ENCODE assay signal across 25 cellular contexts in genomic region chr6:156703719-156704118, GRCh38.
DNase-seq lines count a peak whose midpoint lies in the region; ATAC-seq and TF ChIP-seq lines count a peak whose summit lies in the region.
"Had no signal": no experiment of that assay in that cellular context is flagged by ENCODE, and none has a peak within 500 bp of the region (broad histone marks: within the 10 kb centered on the region; RNA-seq: fewer than 3 reads in every experiment).

No MANE protein-coding gene starts in this region.

- no peak for DNase-seq in activated naive CD4-positive, alpha-beta T cell treated with anti-CD3 and anti-CD28 coated beads, Interleukin-2, amount 10 ng/mL, durations not matched to agents 7 days and 5 days
- DNase-seq in activated naive CD4-positive, alpha-beta T cell (lab: John Stamatoyannopoulos, UW) = no peak
- peak; percentile 23 for DNase-seq in dermis blood vessel endothelial cell
- no peak for DNase-seq in vagina (ENCODE audit: extremely low spot score in 2 of 2)
- DNase-seq in SK-N-DZ (ENCODE audit: low spot score) = no peak
- DNase-seq: 8988T; activated CD4-positive, alpha-beta T cell treated with anti-CD3 and anti-CD28 coated beads, Interleukin-2, amount 50 U/mL, for 4 hours; activated CD8-positive, alpha-beta memory T cell treated with anti-CD3 and anti-CD28 coated beads, Interleukin-2, amount 50 U/mL, for 4 hours; body of pancreas; DMS53; effector memory CD8-positive, alpha-beta T cell; esophagus squamous epithelium; head of caudate nucleus; NCI-H146; NCI-H2171; NCI-H524 treated with DMSO at 0.1 percent for 48 hours; pancreas; RPMI8226; WERI-Rb-1 had no signal

- H3K27ac Mint-ChIP-seq in activated naive CD4-positive, alpha-beta T cell treated with anti-CD3 and anti-CD28 coated beads, Interleukin-2, amount 10 ng/mL, durations not matched to agents 7 days and 5 days = peak overlapping the region; percentile 46
- H3K27ac Mint-ChIP-seq: activated T-helper 2 cell treated with anti-CD3 and anti-CD28 coated beads, Interferon-gamma antibody, Interleukin-2, Interleukin-4, amounts not matched to agents 10 μg/mL and 5 μg/mL and 100 μg/mL, durations not matched to agents 14 hours and 24 hours and 36 hours; B cell; effector memory CD8-positive, alpha-beta T cell; natural killer cell treated with Interleukin-12 subunit alpha and Interleukin-12 subunit beta and Interleukin-15 and Interleukin-18, amount 100 ng/mL, for 72 hours had no signal

- peaks cover 30% of the 10 kb centered on the region for H3K27me3 Mint-ChIP-seq in activated naive CD4-positive, alpha-beta T cell treated with anti-CD3 and anti-CD28 coated beads, Interleukin-2, amount 10 ng/mL, durations not matched to agents 7 days and 5 days
- H3K27me3 Mint-ChIP-seq: B cell had no signal

- CTCF ChIA-PET in activated naive CD4-positive, alpha-beta T cell treated with anti-CD3 and anti-CD28 coated beads, Interleukin-2, amount 10 ng/mL, durations not matched to agents 7 days and 5 days (lab: Charles Lee) = no interaction called here

- H3K9me3 ChIP-seq in liver (ENCODE audit: control insufficient read depth in 4 of 4, low read length in 3 of 4) (no peaks in the 10 kb centered on the region), vagina (no peaks in the 10 kb centered on the region)
- H3K9me3 ChIP-seq: body of pancreas, esophagus squamous epithelium, pancreas had no signal

- no peaks in the 10 kb centered on the region for H3K9me3 Mint-ChIP-seq in activated naive CD4-positive, alpha-beta T cell treated with anti-CD3 and anti-CD28 coated beads, Interleukin-2, amount 10 ng/mL, durations not matched to agents 7 days and 5 days
- H3K9me3 Mint-ChIP-seq: activated T-helper 2 cell treated with anti-CD3 and anti-CD28 coated beads, Interferon-gamma antibody, Interleukin-2, Interleukin-4, amounts not matched to agents 10 μg/mL and 5 μg/mL and 100 μg/mL, durations not matched to agents 14 hours and 24 hours and 36 hours; effector memory CD8-positive, alpha-beta T cell; natural killer cell treated with Interleukin-12 subunit alpha and Interleukin-12 subunit beta and Interleukin-15 and Interleukin-18, amount 100 ng/mL, for 72 hours had no signal

- no peaks in the 10 kb centered on the region for H3K36me3 Mint-ChIP-seq in activated naive CD4-positive, alpha-beta T cell treated with anti-CD3 and anti-CD28 coated beads, Interleukin-2, amount 10 ng/mL, durations not matched to agents 7 days and 5 days
- H3K36me3 Mint-ChIP-seq: natural killer cell treated with Interleukin-12 subunit alpha and Interleukin-12 subunit beta and Interleukin-15 and Interleukin-18, amount 100 ng/mL, for 72 hours had no signal

- WGBS in liver = 44% methylated on average over 6 of the region's 6 CpGs

- H3K4me1 ChIP-seq in liver (ENCODE audit: control insufficient read depth in 4 of 4, insufficient read depth in 4 of 4, low read length in 3 of 4) = peaks cover 0 to 12% (median 7%) of the 10 kb centered on the region in 4 donors
- no peaks in the 10 kb centered on the region for H3K4me1 ChIP-seq in vagina

- H3K27me3 ChIP-seq in liver (ENCODE audit: control insufficient read depth in 4 of 4, insufficient read depth in 4 of 4, low read length in 3 of 4) = no peaks in the 10 kb centered on the region
- H3K27me3 ChIP-seq in vagina = no peaks in the 10 kb centered on the region
- H3K27me3 ChIP-seq: body of pancreas, esophagus squamous epithelium, pancreas had no signal

- H3K9ac ChIP-seq in liver (ENCODE audit: low read depth in 1 of 2, low read length in 2 of 2) = peak overlapping the region; percentile 73 to 79

- no peaks in the 10 kb centered on the region for H3K36me3 ChIP-seq in liver (ENCODE audit: control insufficient read depth in 4 of 4, insufficient read depth in 3 of 4, low read depth in 1 of 4, low read length in 3 of 4)
- no peaks in the 10 kb centered on the region for H3K36me3 ChIP-seq in vagina
- H3K36me3 ChIP-seq: esophagus squamous epithelium, pancreas, WERI-Rb-1 had no signal

- H3K4me3 Mint-ChIP-seq in activated naive CD4-positive, alpha-beta T cell treated with anti-CD3 and anti-CD28 coated beads, Interleukin-2, amount 10 ng/mL, durations not matched to agents 7 days and 5 days = no peak overlapping the region
- H3K4me3 Mint-ChIP-seq: B cell; effector memory CD8-positive, alpha-beta T cell; natural killer cell treated with Interleukin-12 subunit alpha and Interleukin-12 subunit beta and Interleukin-15 and Interleukin-18, amount 100 ng/mL, for 72 hours had no signal

- ATAC-seq in HG03196 (IDR thresholded peaks at IDR 0.05; ENCODE audit: unreplicated experiment) = no peak
- ATAC-seq in GM18505 (IDR thresholded peaks at IDR 0.05; ENCODE audit: unreplicated experiment) = no peak
- ATAC-seq: body of pancreas; effector memory CD8-positive, alpha-beta T cell; natural killer cell treated with Interleukin-12 subunit alpha and Interleukin-12 subunit beta and Interleukin-15 and Interleukin-18, amount 100 ng/mL, for 72 hours; pancreas had no signal

- H3K4me3 ChIP-seq in liver (ENCODE audit: low read depth in 1 of 3, low read length in 3 of 3) (peak overlapping the region in 2 of 3 donors; percentile 19 to 25), vagina (no peak overlapping the region)
- H3K4me3 ChIP-seq: body of pancreas, esophagus squamous epithelium, pancreas had no signal

- TF ChIP-seq POLR2A in vagina (IDR thresholded peaks at IDR 0.05) (no peak), GM18505 (IDR thresholded peaks at IDR 0.05; ENCODE audit: borderline replicate concordance, extremely low read depth, insufficient read depth, insufficient read length) (no peak)

- no peak for TF ChIP-seq CTCF in liver (IDR thresholded peaks at IDR 0.05; ENCODE audit: low read depth, low read length, missing input control)
- no peak for TF ChIP-seq CTCF in vagina (IDR thresholded peaks at IDR 0.05)

- peak overlapping the region; percentile 79 to 89 for H3K27ac ChIP-seq in liver (ENCODE audit: low read depth in 1 of 2, low read length in 2 of 2)
- peak overlapping the region; percentile 3 for H3K27ac ChIP-seq in vagina
- H3K27ac ChIP-seq: body of pancreas, pancreas, WERI-Rb-1 had no signal

- TF ChIP-seq RAD21 in liver (IDR thresholded peaks at IDR 0.05) = peak in 1 of 2 donors; percentile 29

- intact Hi-C loops in vagina (cut with DNase I) = no loop called here

- peaks cover 4% of the 10 kb centered on the region for H3K4me1 Mint-ChIP-seq in activated naive CD4-positive, alpha-beta T cell treated with anti-CD3 and anti-CD28 coated beads, Interleukin-2, amount 10 ng/mL, durations not matched to agents 7 days and 5 days

TF ChIP-seq in liver, 16 proteins besides CTCF, POLR2A, EP300 and RAD21 (continues in another document):
- TF ChIP-seq YY1 (IDR thresholded peaks at IDR 0.05) (peak; percentile 47), FOXA1 (IDR thresholded peaks at IDR 0.05) (no peak), HNF4A (conservative IDR thresholded peaks at IDR 0.05) (peak in 1 of 2 donors; percentile 33), REST (IDR thresholded peaks at IDR 0.05) (no peak), MAX (IDR thresholded peaks at IDR 0.05) (peak; percentile 30), SP1 (IDR thresholded peaks at IDR 0.05) (peak; percentile 33), GABPA (IDR thresholded peaks at IDR 0.05 in 1 of 2, conservative IDR thresholded peaks at IDR 0.05 in 1 of 2) (no peak), RXRA (IDR thresholded peaks at IDR 0.05) (peak in 1 of 2 donors; percentile 15), NR2F2 (IDR thresholded peaks at IDR 0.05) (no peak), TAF1 (conservative IDR thresholded peaks at IDR 0.05) (no peak), HNF4G (IDR thresholded peaks at IDR 0.05) (no peak)
- TF ChIP-seq, protein P1, sequence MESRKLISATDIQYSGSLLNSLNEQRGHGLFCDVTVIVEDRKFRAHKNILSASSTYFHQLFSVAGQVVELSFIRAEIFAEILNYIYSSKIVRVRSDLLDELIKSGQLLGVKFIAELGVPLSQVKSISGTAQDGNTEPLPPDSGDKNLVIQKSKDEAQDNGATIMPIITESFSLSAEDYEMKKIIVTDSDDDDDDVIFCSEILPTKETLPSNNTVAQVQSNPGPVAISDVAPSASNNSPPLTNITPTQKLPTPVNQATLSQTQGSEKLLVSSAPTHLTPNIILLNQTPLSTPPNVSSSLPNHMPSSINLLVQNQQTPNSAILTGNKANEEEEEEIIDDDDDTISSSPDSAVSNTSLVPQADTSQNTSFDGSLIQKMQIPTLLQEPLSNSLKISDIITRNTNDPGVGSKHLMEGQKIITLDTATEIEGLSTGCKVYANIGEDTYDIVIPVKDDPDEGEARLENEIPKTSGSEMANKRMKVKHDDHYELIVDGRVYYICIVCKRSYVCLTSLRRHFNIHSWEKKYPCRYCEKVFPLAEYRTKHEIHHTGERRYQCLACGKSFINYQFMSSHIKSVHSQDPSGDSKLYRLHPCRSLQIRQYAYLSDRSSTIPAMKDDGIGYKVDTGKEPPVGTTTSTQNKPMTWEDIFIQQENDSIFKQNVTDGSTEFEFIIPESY (IDR thresholded peaks at IDR 0.05) = peak; percentile 31

Comparison
In these comparisons a context has a peak if more than half of its experiments do, and no peak if none do; other contexts are left out.
1. H3K4me3 ChIP-seq: peak in liver (2 of 3); none in vagina (0 of 2).